28 cellular contexts compared by ENCODE assay signal in genomic region chr17:68325961-68326360, GRCh38.
"Had no signal": no experiment of that assay in that cellular context is flagged by ENCODE, and none has a peak within 500 bp of the region (broad histone marks: within the 10 kb centered on the region; RNA-seq: fewer than 3 reads in every experiment).

No MANE protein-coding gene starts in this region.

- H3K4me1 ChIP-seq: gastroesophageal sphincter, parathyroid adenoma, sigmoid colon, testis, tibial artery, upper lobe of left lung, uterus had no signal

- H3K27ac ChIP-seq: dorsolateral prefrontal cortex, epithelial cell of prostate, gastroesophageal sphincter, parathyroid adenoma, sigmoid colon, testis, tibial artery, upper lobe of left lung, uterus had no signal

- H3K9ac ChIP-seq: parathyroid adenoma had no signal

- H3K27ac Mint-ChIP-seq: endodermal cell; memory B cell; mesothelial cell of epicardium; natural killer cell treated with Interleukin-12 subunit alpha and Interleukin-12 subunit beta and Interleukin-15 and Interleukin-18, amount 100 ng/mL, for 72 hours; progenitor cell of endocrine pancreas; stimulated activated memory B cell treated with anti-CD40 and anti-IgM and Interleukin-4, amounts not matched to agents 10 μg/mL and 1 μg/mL and 100 μg/mL, for 72 hours had no signal

- H3K4me1 Mint-ChIP-seq: memory B cell, naive B cell had no signal

- H3K27me3 Mint-ChIP-seq: memory B cell; natural killer cell treated with Interleukin-12 subunit alpha and Interleukin-12 subunit beta and Interleukin-15 and Interleukin-18, amount 100 ng/mL, for 72 hours; progenitor cell of endocrine pancreas; stimulated activated memory B cell treated with anti-CD40 and anti-IgM and Interleukin-4, amounts not matched to agents 10 μg/mL and 1 μg/mL and 100 μg/mL, for 72 hours had no signal

- H3K79me2 ChIP-seq: parathyroid adenoma had no signal

- FAIRE-seq: colon, kidney had no signal

- H2AFZ ChIP-seq: parathyroid adenoma had no signal

- ATAC-seq: esophagus mucosa; gastroesophageal sphincter; left lobe of liver; mucosa of descending colon; natural killer cell treated with Interleukin-12 subunit alpha and Interleukin-12 subunit beta and Interleukin-15 and Interleukin-18, amount 100 ng/mL, for 72 hours; right cardiac atrium; stimulated activated memory B cell treated with anti-CD40 and anti-IgM and Interleukin-4, amounts not matched to agents 10 μg/mL and 1 μg/mL and 100 μg/mL, for 72 hours had no signal

- H3K27me3 ChIP-seq: dorsolateral prefrontal cortex, gastroesophageal sphincter, sigmoid colon, testis, tibial artery, upper lobe of left lung, uterus had no signal

- DNase-seq: dorsolateral prefrontal cortex; effector CD4-positive, alpha-beta T cell; endodermal cell; hypothalamus; kidney; mucosa of descending colon; naive B cell; right cardiac atrium; sigmoid colon; stimulated activated CD4-positive, alpha-beta T cell treated with anti-CD3 and anti-CD28 coated beads, Interleukin-2, amount 100 ng/mL, for 24 hours; substantia nigra; testis; tibial artery; upper lobe of left lung; uterus had no signal

- H3K9me3 ChIP-seq: sigmoid colon, testis, tibial artery had no signal

- H3K36me3 ChIP-seq: gastroesophageal sphincter, sigmoid colon, tibial artery, upper lobe of left lung, uterus had no signal

- H3K4me3 Mint-ChIP-seq: endodermal cell; memory B cell; mesothelial cell of epicardium; naive B cell; natural killer cell treated with Interleukin-12 subunit alpha and Interleukin-12 subunit beta and Interleukin-15 and Interleukin-18, amount 100 ng/mL, for 72 hours; neural crest cell; stimulated activated memory B cell treated with anti-CD40 and anti-IgM and Interleukin-4, amounts not matched to agents 10 μg/mL and 1 μg/mL and 100 μg/mL, for 72 hours had no signal

- H3K4me3 ChIP-seq: dorsolateral prefrontal cortex, gastroesophageal sphincter, lung, mucosa of descending colon, sigmoid colon, testis, tibial artery, upper lobe of left lung, uterus had no signal
